Comparison of ENCODE assay signal across 8 cellular contexts in the genomic region with DNA sequence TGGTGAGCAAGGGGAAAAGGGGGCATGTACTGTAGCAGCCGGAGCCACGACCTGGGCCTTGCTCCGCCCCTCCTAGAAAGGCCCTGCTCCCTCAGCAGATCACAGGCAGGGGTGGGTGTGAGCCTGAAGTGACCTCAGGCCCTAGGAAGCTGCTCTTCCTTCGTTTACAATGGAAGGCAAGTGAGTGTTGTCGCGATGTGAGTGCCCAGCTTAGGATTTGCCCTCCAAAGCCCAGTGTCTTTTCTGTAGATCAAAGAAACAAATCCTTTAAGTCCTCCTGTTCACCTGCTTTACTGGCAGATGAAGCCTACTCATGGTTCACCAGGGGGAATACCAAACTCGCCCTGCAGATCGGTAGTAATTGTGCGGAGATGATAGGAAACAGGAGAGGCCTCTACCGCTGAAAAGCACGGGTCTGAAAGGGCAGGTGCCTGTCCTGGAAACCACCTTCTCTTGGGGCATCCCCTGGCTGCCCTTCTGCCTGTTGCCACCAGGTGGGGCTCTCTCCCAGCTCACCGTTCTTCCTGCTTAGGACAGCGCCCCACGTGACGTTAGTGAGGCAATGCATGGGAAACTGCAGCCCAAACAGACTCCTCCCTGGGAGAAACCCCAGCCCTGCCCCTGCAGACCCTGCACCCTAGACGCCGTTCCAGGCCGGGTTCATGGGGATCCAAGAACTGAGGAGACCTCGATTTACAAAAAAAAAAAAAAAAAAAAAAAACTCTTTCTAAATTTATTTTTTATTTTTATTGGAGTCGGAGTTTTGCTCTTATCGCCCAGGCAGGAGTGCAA. TPM values are rescaled to one million over a fixed set of nuclear protein-coding genes. Genes with fewer than 3 reads are reported as not detected.
A peak's percentile ranks its signal among the peaks of the same experiment; 100 is the strongest.
DNase-seq lines count a peak whose midpoint lies in the region; ATAC-seq and TF ChIP-seq lines count a peak whose summit lies in the region.

No MANE protein-coding gene starts in this region.

- DNase-seq in COLO668 (lab: John Stamatoyannopoulos, UW; ENCODE audit: unreplicated experiment) = peak; percentile 92
- peak; percentile 83 for DNase-seq in HK-2 (ENCODE audit: unreplicated experiment)
- peak; percentile 88 for DNase-seq in NCI-H748 treated with DMSO at 0.1 percent for 48 hours (lab: John Stamatoyannopoulos, UW)
- peak; percentile 94 for DNase-seq in activated CD4-positive, alpha-beta T cell treated with anti-CD3 and anti-CD28 coated beads, Interleukin-2, amount 50 U/mL, for 1 hour
- peak; percentile 91 for DNase-seq in dedifferentiated amniotic fluid mesenchymal stem cell (ENCODE audit: extremely low spot score)
- DNase-seq in lower leg skin (ENCODE audit: low spot score in 2 of 2) = peak; percentile 90 to 97
- peak; percentile 86 to 90 (median 90) for DNase-seq in stimulated activated CD4-positive, alpha-beta T cell treated with anti-CD3 and anti-CD28 coated beads, TNF-alpha, amount 100 ng/mL, for 48 hours (ENCODE audit: low read depth in 3 of 3)

- TF ChIP-seq POLR2A in lower leg skin (IDR thresholded peaks at IDR 0.05) = no peak

- peak; percentile 89 for ATAC-seq in GM19467 (IDR thresholded peaks at IDR 0.05; ENCODE audit: unreplicated experiment)

- intact Hi-C loops in lower leg skin (cut with DNase I; ENCODE audit: low total_unique reads) = loop anchor here (5.0 kb wide), 1 partner anchor 65 kb away; the partner anchor contains the start of gene YIF1A

- peak in 2 of 3 donors; percentile 35 to 99 for TF ChIP-seq CTCF in lower leg skin (IDR thresholded peaks at IDR 0.05)

- no peak overlapping the region for H3K4me3 ChIP-seq in lower leg skin (ENCODE audit: low read depth, poor library complexity, severe bottlenecking)

- 24 to 26% methylated on average over 20 to 21 of the region's 21 CpGs for WGBS in lower leg skin, 2 donors

RNA-seq across cellular contexts. Expression of gene KLC2, which starts 34.9 kb away (rescaled TPM):
- 10 to 100 TPM; 16.8 to 37.3 (median 23.0) TPM for total RNA-seq in lower leg skin

RNA-seq across cellular contexts. Expression of gene RAB1B, which starts 45.9 kb away (rescaled TPM):
- total RNA-seq in lower leg skin = 100 to 1,000 TPM; 118 to 143 (median 126) TPM

RNA-seq across cellular contexts. Expression of gene CNIH2, which starts 55.4 kb away (rescaled TPM):
- total RNA-seq in lower leg skin = 1 to 10 TPM in 1 of 4 donors, under 1 TPM in 1, not detected in 2; 0.42 to 3.2 TPM
